Comparison of ENCODE assay signal across 8 cellular contexts in the genomic region with DNA sequence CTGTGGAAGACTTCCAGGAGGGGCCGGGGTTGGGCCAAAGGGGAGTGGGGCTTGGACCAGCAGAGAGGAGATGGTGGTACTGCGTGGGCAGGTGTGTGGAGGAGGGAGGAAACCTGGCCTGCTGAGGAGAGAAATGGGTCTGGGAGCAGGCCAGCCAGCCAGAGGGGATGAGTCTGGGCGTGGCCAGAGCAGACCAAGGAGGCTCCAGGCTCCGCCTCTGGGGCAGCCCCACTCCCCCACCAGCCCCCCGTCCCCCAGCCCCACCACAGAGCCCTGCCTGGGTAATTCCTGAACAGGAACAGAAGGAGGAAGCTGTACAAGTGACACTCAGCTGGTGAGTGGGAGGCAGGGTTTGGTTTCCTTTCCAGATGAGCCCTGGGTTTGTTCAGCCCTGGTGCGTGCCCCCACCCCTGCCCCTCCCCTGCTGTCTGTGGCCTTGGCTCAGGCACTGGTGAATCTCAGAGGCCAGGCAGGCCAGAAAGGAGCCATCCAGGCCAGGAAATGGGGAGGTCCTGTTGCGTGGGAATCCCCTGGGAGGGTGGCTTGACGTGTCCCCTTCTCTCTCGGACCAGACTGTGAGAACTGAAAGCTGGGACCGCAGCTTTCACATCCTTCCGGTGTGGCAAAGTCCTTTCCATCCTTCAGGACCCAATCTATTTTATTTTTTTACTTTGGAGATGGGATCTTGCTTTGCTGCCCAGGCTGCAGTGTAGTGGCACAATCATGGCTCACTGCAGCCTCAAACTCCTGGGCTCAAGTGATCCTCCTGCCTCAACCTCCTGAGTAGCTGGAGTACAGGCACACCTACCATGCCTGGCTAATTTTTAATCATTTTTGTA. TPM values are rescaled to one million over a fixed set of nuclear protein-coding genes. Genes with fewer than 3 reads are reported as not detected.
DNase-seq lines count a peak whose midpoint lies in the region; ATAC-seq and TF ChIP-seq lines count a peak whose summit lies in the region.

No MANE protein-coding gene starts in this region.

- WGBS in body of pancreas, 2 donors: 46 to 72% methylated on average over 11 of the region's 11 CpGs

- H3K9me3 ChIP-seq in body of pancreas (no peaks in the 10 kb centered on the region), mucosa of descending colon (no peaks in the 10 kb centered on the region), thoracic aorta (no peaks in the 10 kb centered on the region)

- H3K4me1 ChIP-seq in body of pancreas (no peaks in the 10 kb centered on the region), mucosa of descending colon (ENCODE audit: low read depth) (peaks cover 10% of the 10 kb centered on the region), thoracic aorta (ENCODE audit: control insufficient read depth in 1 of 2, low read depth in 2 of 2) (peaks cover 0 to 2% of the 10 kb centered on the region in 2 donors)

- H3K36me3 ChIP-seq in body of pancreas (replicated peaks in 1 of 2; ENCODE audit: insufficient read depth in 1 of 2, low read depth in 2 of 2) (no peaks in the 10 kb centered on the region), mucosa of descending colon (ENCODE audit: low read depth) (no peaks in the 10 kb centered on the region), thoracic aorta (no peaks in the 10 kb centered on the region)

- no peak for TF ChIP-seq POLR2A in body of pancreas (IDR thresholded peaks at IDR 0.05)

- no peak for TF ChIP-seq CTCF in body of pancreas (IDR thresholded peaks at IDR 0.05)
- TF ChIP-seq CTCF in mucosa of descending colon (IDR thresholded peaks at IDR 0.05): no peak
- no peak for TF ChIP-seq CTCF in thoracic aorta (IDR thresholded peaks at IDR 0.05)

- peak overlapping the region in 1 of 4 donors; percentile 52 for H3K27ac ChIP-seq in body of pancreas
- H3K27ac ChIP-seq in thoracic aorta: no peak overlapping the region

- DNase-seq in activated CD4-positive, CD25-positive, alpha-beta regulatory T cell (lab: John Stamatoyannopoulos, UW): no peak
- peak; percentile 54 for DNase-seq in OCI-M2 (lab: John Stamatoyannopoulos, UW; ENCODE audit: unreplicated experiment)
- DNase-seq in body of pancreas: peak in 1 of 4 donors; percentile 61
- peak; percentile 54 to 75 (median 62) for DNase-seq in mucosa of descending colon
- no peak for DNase-seq in thoracic aorta (ENCODE audit: low spot score)
- DNase-seq in COLO668 (lab: John Stamatoyannopoulos, UW; ENCODE audit: unreplicated experiment): no peak

- intact Hi-C loops in body of pancreas (cut with DNase I) (no loop called here), mucosa of descending colon (cut with DNase I, micrococcal nuclease) (no loop called here)

- H3K27me3 ChIP-seq in body of pancreas (no peaks in the 10 kb centered on the region), thoracic aorta (replicated peaks; ENCODE audit: insufficient read depth) (no peaks in the 10 kb centered on the region)

- H3K4me3 ChIP-seq in body of pancreas: no peak overlapping the region
- no peak overlapping the region for H3K4me3 ChIP-seq in mucosa of descending colon
- H3K4me3 ChIP-seq in thoracic aorta: peak overlapping the region; percentile 43

- ATAC-seq in activated CD4-positive, CD25-positive, alpha-beta regulatory T cell treated with anti-CD3 and anti-CD28 coated beads, Interleukin-2, amount 50 U/mL, for 24 hours: peak; percentile 65 to 71
- ATAC-seq in HG02840 (IDR thresholded peaks at IDR 0.05; ENCODE audit: low FRiP score, unreplicated experiment) (peak; percentile 44), body of pancreas (peak; percentile 47), mucosa of descending colon (peak; percentile 81), thoracic aorta (ENCODE audit: insufficient number of reproducible peaks, low FRiP score, low read depth) (no peak)

RNA-seq across cellular contexts. Expression of gene SRC, which starts 9.4 kb away (rescaled TPM):
- 10 to 100 TPM; 25.9 to 35.3 TPM for total RNA-seq in body of pancreas
- total RNA-seq in mucosa of descending colon: 100 to 1,000 TPM; 111 to 155 (median 132) TPM
- 10 to 100 TPM; 80.3 to 89.0 TPM for total RNA-seq in thoracic aorta

RNA-seq across cellular contexts. Expression of gene MANBAL, which starts 47.1 kb away (rescaled TPM):
- total RNA-seq in body of pancreas (10 to 100 TPM in 1 of 2 donors, 1 to 10 TPM in 1; 8.6 to 11.9 TPM), mucosa of descending colon (10 to 100 TPM; 38.3 to 49.2 (median 43.2) TPM), thoracic aorta (10 to 100 TPM; 29.0 to 34.3 TPM)

Comparison
In these comparisons a context has a peak if more than half of its experiments do, and no peak if none do; other contexts are left out.
1. DNase-seq: peak in OCI-M2 (single experiment) and mucosa of descending colon (3 of 3); none in activated CD4-positive, CD25-positive, alpha-beta regulatory T cell (0 of 4), thoracic aorta (single experiment) and COLO668 (single experiment).